ENCODE assay signal across 26 cellular contexts in genomic region chr6:90575267-90575666, GRCh38.
"Had no signal": no experiment of that assay in that cellular context is flagged by ENCODE, and none has a peak within 500 bp of the region (broad histone marks: within the 10 kb centered on the region; RNA-seq: fewer than 3 reads in every experiment).

No MANE protein-coding gene starts in this region.

- H3K27me3 ChIP-seq: brain microvascular endothelial cell, esophagus muscularis mucosa, foreskin keratinocyte, heart left ventricle, left lung, pancreas, right atrium auricular region, testis, transverse colon had no signal

- H3K36me3 ChIP-seq: brain microvascular endothelial cell, lower lobe of right lung, pancreas, transverse colon had no signal

- ATAC-seq: foreskin keratinocyte; heart left ventricle; left lung; lower lobe of right lung; naive thymus-derived CD4-positive, alpha-beta T cell; pancreas; T-helper 17 cell had no signal

- H3K4me1 ChIP-seq: foreskin keratinocyte, left lung, lower lobe of right lung, pancreas, right atrium auricular region, testis, transverse colon had no signal

- H3K9me3 ChIP-seq: esophagus muscularis mucosa, heart left ventricle, left lung, lower lobe of right lung, pancreas, right atrium auricular region, testis, transverse colon had no signal

- DNase-seq: activated CD4-positive, alpha-beta memory T cell treated with anti-CD3 and anti-CD28 coated beads, Interleukin-2, amount 10 ng/mL, durations not matched to agents 7 days and 5 days; activated CD4-positive, alpha-beta T cell treated with anti-CD3 and anti-CD28 coated beads for 1 hour; activated CD4-positive, alpha-beta T cell treated with anti-CD3 and anti-CD28 coated beads, Interleukin-2, amount 10 ng/mL, durations not matched to agents 7 days and 5 days; activated CD8-positive, alpha-beta memory T cell treated with anti-CD3 and anti-CD28 coated beads, Interleukin-2, amount 50 U/mL, for 48 hours; activated gamma-delta T cell; activated naive CD4-positive, alpha-beta T cell treated with anti-CD3 and anti-CD28 coated beads, Interleukin-2, amount 10 ng/mL, durations not matched to agents 7 days and 5 days; activated naive CD8-positive, alpha-beta T cell treated with anti-CD3 and anti-CD28 coated beads, Interleukin-2, amount 10 ng/mL, durations not matched to agents 7 days and 5 days; activated T-cell treated with anti-CD3 and anti-CD28 coated beads, Interleukin-2, amount 50 U/mL, for 24 hours; amniotic stem cell; foreskin keratinocyte; heart left ventricle; left lung; lower lobe of right lung; naive thymus-derived CD4-positive, alpha-beta T cell; nucleus accumbens; pancreas; stimulated activated CD4-positive, alpha-beta T cell treated with anti-CD3 and anti-CD28 coated beads, Interleukin-15, amount 100 ng/mL, for 24 hours; stimulated activated CD4-positive, alpha-beta T cell treated with anti-CD3 and anti-CD28 coated beads, Interleukin-2, amount 100 ng/mL, for 24 hours; stimulated activated naive CD4-positive, alpha-beta T cell treated with Interleukin-2 at 50 U/mL for 16 hours; T-helper 17 cell; T1000; testis; transverse colon had no signal

- H3K4me3 ChIP-seq: esophagus muscularis mucosa, heart left ventricle, left lung, lower lobe of right lung, pancreas, right atrium auricular region, testis, transverse colon had no signal

- H3K27ac ChIP-seq: brain microvascular endothelial cell, esophagus muscularis mucosa, foreskin keratinocyte, heart left ventricle, left lung, lower lobe of right lung, pancreas, right atrium auricular region, testis, transverse colon had no signal
